ENCODE assay signal across 1 cellular context in the genomic region with DNA sequence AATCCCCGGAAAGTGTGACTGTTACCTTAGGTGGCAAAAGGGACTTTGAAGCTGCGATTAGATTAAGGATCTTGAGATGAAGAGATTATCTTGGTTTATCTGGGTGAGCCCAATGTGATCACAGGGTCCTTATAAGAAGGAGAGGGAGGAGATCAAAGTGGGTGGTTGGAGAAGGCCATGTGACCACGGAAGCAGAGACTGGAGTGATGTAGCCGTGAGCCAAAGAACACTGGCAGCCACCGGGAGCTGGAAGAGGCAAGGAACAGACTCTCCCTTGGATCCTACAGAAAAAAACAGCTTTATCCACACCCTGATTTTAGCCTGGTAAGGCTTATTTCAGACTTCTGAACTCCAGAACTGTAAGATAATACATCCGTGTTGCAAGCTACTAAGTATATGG.
TF ChIP-seq lines count a peak whose summit lies in the region.

No MANE protein-coding gene starts in this region.

TF ChIP-seq in H1, 55 proteins besides CTCF, POLR2A, EP300 and RAD21 (continued from another document):
- TF ChIP-seq, protein P1, sequence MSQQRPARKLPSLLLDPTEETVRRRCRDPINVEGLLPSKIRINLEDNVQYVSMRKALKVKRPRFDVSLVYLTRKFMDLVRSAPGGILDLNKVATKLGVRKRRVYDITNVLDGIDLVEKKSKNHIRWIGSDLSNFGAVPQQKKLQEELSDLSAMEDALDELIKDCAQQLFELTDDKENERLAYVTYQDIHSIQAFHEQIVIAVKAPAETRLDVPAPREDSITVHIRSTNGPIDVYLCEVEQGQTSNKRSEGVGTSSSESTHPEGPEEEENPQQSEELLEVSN (IDR thresholded peaks at IDR 0.05): no peak
- TF ChIP-seq CBX8 (IDR thresholded peaks at IDR 0.05; ENCODE audit: borderline replicate concordance, low read depth, low read length) (no peak), MAX (IDR thresholded peaks at IDR 0.05) (no peak)
TF ChIP-seq in H1: peak in this region for 0.
